ENCODE assay signal across 31 cellular contexts in the genomic region with DNA sequence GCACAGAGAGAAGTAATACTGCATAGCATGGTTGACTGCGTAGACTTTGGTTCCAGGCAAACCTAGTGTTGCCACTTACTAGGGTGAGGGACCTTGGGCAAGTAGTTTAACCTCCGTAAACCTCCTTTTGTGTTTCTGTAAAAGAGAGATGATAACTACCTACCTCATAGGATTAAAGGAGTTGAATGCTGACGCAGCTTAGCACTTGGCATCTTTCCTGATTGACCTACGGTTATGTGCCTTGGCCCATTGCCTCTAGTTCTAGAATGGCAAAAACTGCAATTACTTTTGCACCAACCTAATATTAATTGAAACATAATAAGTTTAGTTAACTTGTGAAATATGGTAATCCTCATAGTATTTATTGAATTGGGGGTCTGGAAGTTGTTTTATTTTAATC. TPM values are rescaled to one million over a fixed set of nuclear protein-coding genes. Genes with fewer than 3 reads are reported as not detected.
"Had no signal": no experiment of that assay in that cellular context is flagged by ENCODE, and none has a peak within 500 bp of the region (broad histone marks: within the 10 kb centered on the region; RNA-seq: fewer than 3 reads in every experiment).

No MANE protein-coding gene starts in this region.

- ATAC-seq: left colon; naive thymus-derived CD4-positive, alpha-beta T cell; stimulated activated memory B cell treated with anti-CD40 and anti-IgM and Interleukin-4, amounts not matched to agents 10 μg/mL and 1 μg/mL and 100 μg/mL, for 72 hours had no signal

- H3K27me3 ChIP-seq: heart left ventricle, right atrium auricular region, spleen, transverse colon had no signal

- H3K4me1 Mint-ChIP-seq: naive thymus-derived CD4-positive, alpha-beta T cell; stimulated activated memory B cell treated with anti-CD40 and anti-IgM and Interleukin-4, amounts not matched to agents 10 μg/mL and 1 μg/mL and 100 μg/mL, for 72 hours had no signal

- DNase-seq: effector CD4-positive, alpha-beta T cell; heart left ventricle; hippocampal formation; left colon; naive thymus-derived CD4-positive, alpha-beta T cell; nephron progenitor cell; spleen; stimulated activated CD4-positive, alpha-beta T cell treated with anti-CD3 and anti-CD28 coated beads, Interleukin-15, amount 100 ng/mL, for 24 hours; stimulated activated CD4-positive, alpha-beta T cell treated with anti-CD3 and anti-CD28 coated beads, Interleukin-1b, Interleukin-23, amount 100 ng/mL, for 48 hours; stimulated activated CD4-positive, alpha-beta T cell treated with anti-CD3 and anti-CD28 coated beads, Interleukin-4, amount 100 ng/mL, for 24 hours; transverse colon had no signal

- H3K9me3 Mint-ChIP-seq: endodermal cell; naive thymus-derived CD4-positive, alpha-beta T cell; nephron progenitor cell; stimulated activated memory B cell treated with anti-CD40 and anti-IgM and Interleukin-4, amounts not matched to agents 10 μg/mL and 1 μg/mL and 100 μg/mL, for 72 hours; stimulated activated naive CD8-positive, alpha-beta T cell treated with anti-CD3 and anti-CD28 coated beads, Interleukin-15, Interleukin-2, amounts not matched to agents 100 ng/mL and 50 ng/mL, for 24 hours had no signal

- H3K4me3 ChIP-seq: coronary artery, heart left ventricle, right atrium auricular region, spleen, thoracic aorta, transverse colon had no signal

- H3K27me3 Mint-ChIP-seq: naive thymus-derived CD4-positive, alpha-beta T cell; stimulated activated memory B cell treated with anti-CD40 and anti-IgM and Interleukin-4, amounts not matched to agents 10 μg/mL and 1 μg/mL and 100 μg/mL, for 72 hours; stimulated activated naive CD8-positive, alpha-beta T cell treated with anti-CD3 and anti-CD28 coated beads, Interleukin-15, Interleukin-2, amounts not matched to agents 100 ng/mL and 50 ng/mL, for 24 hours had no signal

- H3K4me1 ChIP-seq: spleen had no signal

- H3K9me3 ChIP-seq: heart left ventricle, right atrium auricular region, spleen, thoracic aorta, transverse colon had no signal

- H3K27ac ChIP-seq: coronary artery, spleen, thoracic aorta, transverse colon had no signal

- H3K27ac Mint-ChIP-seq: nephron progenitor cell; stimulated activated memory B cell treated with anti-CD40 and anti-IgM and Interleukin-4, amounts not matched to agents 10 μg/mL and 1 μg/mL and 100 μg/mL, for 72 hours; stimulated activated naive CD8-positive, alpha-beta T cell treated with anti-CD3 and anti-CD28 coated beads, Interleukin-15, Interleukin-2, amounts not matched to agents 100 ng/mL and 50 ng/mL, for 24 hours had no signal

- H3K4me3 Mint-ChIP-seq: endodermal cell; naive thymus-derived CD4-positive, alpha-beta T cell; nephron progenitor cell; stimulated activated memory B cell treated with anti-CD40 and anti-IgM and Interleukin-4, amounts not matched to agents 10 μg/mL and 1 μg/mL and 100 μg/mL, for 72 hours; stimulated activated naive CD8-positive, alpha-beta T cell treated with anti-CD3 and anti-CD28 coated beads, Interleukin-15, Interleukin-2, amounts not matched to agents 100 ng/mL and 50 ng/mL, for 24 hours had no signal

RNA-seq across cellular contexts. Expression of a gene that starts 19.1 kb away (rescaled TPM):
- total RNA-seq: chondrocyte; dermis microvascular lymphatic vessel endothelial cell; endodermal cell; frontal cortex; glomerular endothelial cell; heart left ventricle; kidney epithelial cell; left colon; liver; lung microvascular endothelial cell; mesenteric fat pad; mononuclear cell; naive thymus-derived CD4-positive, alpha-beta T cell; osteocyte; posterior vena cava; spleen; subcutaneous adipose tissue; thoracic aorta; transverse colon; ureter had no signal
- polyA plus RNA-seq: esophagus; heart left ventricle; liver; naive thymus-derived CD4-positive, alpha-beta T cell; spleen had no signal
